ENCODE assay signal across 10 cellular contexts in genomic region chr6:22036267-22036666, GRCh38.
DNase-seq lines count a peak whose midpoint lies in the region; ATAC-seq and TF ChIP-seq lines count a peak whose summit lies in the region.
"Had no signal": no experiment of that assay in that cellular context is flagged by ENCODE, and none has a peak within 500 bp of the region (broad histone marks: within the 10 kb centered on the region; RNA-seq: fewer than 3 reads in every experiment).

No MANE protein-coding gene starts in this region.

- peak; percentile 85 for ATAC-seq in GM18502 (IDR thresholded peaks at IDR 0.05; ENCODE audit: poor library complexity, unreplicated experiment)
- peak; percentile 60 for ATAC-seq in HG03135 (IDR thresholded peaks at IDR 0.05; ENCODE audit: unreplicated experiment)
- peak; percentile 95 for ATAC-seq in RWPE2 (ENCODE audit: low read depth)
- no peak for ATAC-seq in HG02623 (IDR thresholded peaks at IDR 0.05; ENCODE audit: unreplicated experiment)

- no peaks in the 10 kb centered on the region for H3K27me3 Mint-ChIP-seq in mesothelial cell of epicardium (ENCODE audit: low read depth)

- TF ChIP-seq CTCF in RWPE2 (IDR thresholded peaks at IDR 0.05; ENCODE audit: poor library complexity, severe bottlenecking) (no peak), mesothelial cell of epicardium (IDR thresholded peaks at IDR 0.05; ENCODE audit: unreplicated experiment) (no peak), tibial nerve (IDR thresholded peaks at IDR 0.05) (no peak)

- no peak for TF ChIP-seq EP300 in tibial nerve (IDR thresholded peaks at IDR 0.05)

- peak overlapping the region; percentile 88 for H3K27ac Mint-ChIP-seq in mesothelial cell of epicardium

- peaks cover 26% of the 10 kb centered on the region for H3K9me3 Mint-ChIP-seq in mesothelial cell of epicardium

- H3K36me3 Mint-ChIP-seq in mesothelial cell of epicardium = peaks cover 55% of the 10 kb centered on the region

- peak overlapping the region; percentile 40 for H3K27ac ChIP-seq in RWPE2 (ENCODE audit: poor library complexity, severe bottlenecking)
- H3K27ac ChIP-seq in tibial nerve = no peak overlapping the region
- H3K27ac ChIP-seq: WERI-Rb-1 had no signal

- H3K4me3 ChIP-seq in RWPE2 (ENCODE audit: severe bottlenecking) = no peak overlapping the region
- no peak overlapping the region for H3K4me3 ChIP-seq in tibial nerve

- peaks cover 25% of the 10 kb centered on the region for H3K4me1 Mint-ChIP-seq in mesothelial cell of epicardium

- TF ChIP-seq POLR2A in tibial nerve (IDR thresholded peaks at IDR 0.05) = no peak

- 0 out of 2 replicates have a peak, but pooled peaks cover 3% of the 10 kb centered on the region for H3K36me3 ChIP-seq in RWPE2 (ENCODE audit: low read depth)
- H3K36me3 ChIP-seq in tibial nerve = no peaks in the 10 kb centered on the region
- H3K36me3 ChIP-seq: WERI-Rb-1 had no signal

- peak overlapping the region; percentile 0 for H3K4me3 Mint-ChIP-seq in mesothelial cell of epicardium

- 53% methylated on average over 7 of the region's 7 CpGs for WGBS in tibial nerve, 2 donors

- peaks cover 10% of the 10 kb centered on the region for H3K9me3 ChIP-seq in RWPE2 (ENCODE audit: severe bottlenecking)
- peaks cover 0 to 19% (median 0%) of the 10 kb centered on the region in 4 donors for H3K9me3 ChIP-seq in tibial nerve

- no peaks in the 10 kb centered on the region for H3K27me3 ChIP-seq in RWPE2 (ENCODE audit: insufficient read depth, poor library complexity, severe bottlenecking)
- H3K27me3 ChIP-seq in tibial nerve = no peaks in the 10 kb centered on the region

- DNase-seq in RWPE2 (ENCODE audit: low spot score) (peak; percentile 68), mesothelial cell of epicardium (ENCODE audit: low spot score in 2 of 2, unreplicated experiment in 2 of 2) (no peak), Kasumi-1 (lab: John Stamatoyannopoulos, UW) (no peak), tibial nerve (ENCODE audit: low spot score in 2 of 2) (no peak)
- DNase-seq in stimulated activated CD4-positive, alpha-beta T cell treated with anti-CD3 and anti-CD28 coated beads, Interleukin-12 subunit alpha, Interleukin-12 subunit beta, amount 100 ng/mL, for 4 hours = no peak
- DNase-seq: hippocampal formation, WERI-Rb-1 had no signal

- H3K4me1 ChIP-seq in RWPE2 (ENCODE audit: insufficient read depth, poor library complexity, severe bottlenecking) (peaks cover 14% of the 10 kb centered on the region), tibial nerve (no peaks in the 10 kb centered on the region)
